ENCODE assay signal across 29 cellular contexts in genomic region chr5:54986269-54986654, GRCh38. TPM values are rescaled to one million over a fixed set of nuclear protein-coding genes. Genes with fewer than 3 reads are reported as not detected.
DNase-seq lines count a peak whose midpoint lies in the region; ATAC-seq, FAIRE-seq and TF ChIP-seq lines count a peak whose summit lies in the region.
"Had no signal": no experiment of that assay in that cellular context is flagged by ENCODE, and none has a peak within 500 bp of the region (broad histone marks: within the 10 kb centered on the region; RNA-seq: fewer than 3 reads in every experiment).

No MANE protein-coding gene starts in this region.

- peaks cover 11% of the 10 kb centered on the region for H3K27me3 Mint-ChIP-seq in GM23338 (ENCODE audit: insufficient read depth, low read depth, poor library complexity)

- dilution Hi-C loops in keratinocyte (cut with MboI; ENCODE audit: extremely low pct_ligation_motif_present, low sequenced_read_pairs) = no loop called here

- no peaks in the 10 kb centered on the region for H3K27me3 ChIP-seq in GM23338 (ENCODE audit: insufficient read depth)
- peaks cover 3% of the 10 kb centered on the region for H3K27me3 ChIP-seq in keratinocyte (ENCODE audit: control insufficient read depth, extremely low read depth, insufficient read depth, low read length)
- peaks cover 16% of the 10 kb centered on the region for H3K27me3 ChIP-seq in smooth muscle cell (ENCODE audit: low read depth)
- H3K27me3 ChIP-seq: ovary had no signal

- H3K79me2 ChIP-seq in GM23338 (replicated peaks; ENCODE audit: insufficient read depth) = no peaks in the 10 kb centered on the region
- H3K79me2 ChIP-seq in keratinocyte (ENCODE audit: control insufficient read depth, insufficient read depth, low read length) = no peaks in the 10 kb centered on the region
- H3K79me2 ChIP-seq in smooth muscle cell (ENCODE audit: low read depth) = no peaks in the 10 kb centered on the region

- no peaks in the 10 kb centered on the region for H3K9me1 ChIP-seq in keratinocyte (ENCODE audit: control insufficient read depth, extremely low read depth, insufficient read depth, low read length)

- WGBS in smooth muscle cell (ENCODE audit: low lambda C conversion rate) = 66% methylated on average over 5 of the region's 5 CpGs

- no peak for TF ChIP-seq POLR2A in GM12892 (IDR thresholded peaks at IDR 0.05; ENCODE audit: low read depth, low read length)

- H2AFZ ChIP-seq in GM23338 (no peak overlapping the region), keratinocyte (ENCODE audit: control insufficient read depth, low read length) (no peak overlapping the region), smooth muscle cell (ENCODE audit: low read depth) (peak overlapping the region; percentile 10)

- H3K4me3 Mint-ChIP-seq in GM23338 = no peak overlapping the region
- H3K4me3 Mint-ChIP-seq: activated naive CD8-positive, alpha-beta T cell treated with anti-CD3 and anti-CD28 coated beads, Interleukin-2, amount 50 U/mL, for 24 hours had no signal

- H3K4me2 ChIP-seq in GM23338 (0 out of 2 replicates have a peak overlapping the region, but pooled peaks have one; percentile 7), keratinocyte (ENCODE audit: control insufficient read depth, extremely low read depth, insufficient read depth, low read depth, low read length) (peak overlapping the region; percentile 82), smooth muscle cell (peak overlapping the region; percentile 79)

- H3K4me1 ChIP-seq in GM23338 (ENCODE audit: insufficient read depth) (peaks cover 45% of the 10 kb centered on the region), keratinocyte (ENCODE audit: control insufficient read depth, extremely low read depth, insufficient read depth, low read length) (peaks cover 29% of the 10 kb centered on the region), smooth muscle cell (ENCODE audit: low read depth) (no peaks in the 10 kb centered on the region)

- FAIRE-seq in keratinocyte (lab: Jason Lieb, UNC) = no peak
- FAIRE-seq in GM12892 (lab: Jason Lieb, UNC) = no peak
- FAIRE-seq: D721Med, G401.6, GM19239, islet of Langerhans had no signal

- H3F3A ChIP-seq in GM23338 (replicated peaks; ENCODE audit: low read depth) (no peaks in the 10 kb centered on the region), smooth muscle cell (ENCODE audit: low read depth) (no peaks in the 10 kb centered on the region)

- TF ChIP-seq CTCF in GM23338 (conservative IDR thresholded peaks at IDR 0.05; ENCODE audit: low read depth in 2 of 2) (no peak), keratinocyte (optimal IDR thresholded peaks at IDR 0.05 in 1 of 3, IDR thresholded peaks at IDR 0.05 in 1 of 3, conservative IDR thresholded peaks at IDR 0.05 in 1 of 3; ENCODE audit: extremely low read depth in 1 of 3, insufficient read depth in 2 of 3, low read length in 3 of 3) (no peak), smooth muscle cell (IDR thresholded peaks at IDR 0.05; ENCODE audit: borderline replicate concordance, insufficient read depth, poor library complexity, severe bottlenecking) (no peak)

- no peaks in the 10 kb centered on the region for H3K36me3 ChIP-seq in GM23338 (ENCODE audit: insufficient read depth)
- H3K36me3 ChIP-seq in keratinocyte (ENCODE audit: control insufficient read depth in 2 of 2, extremely low read depth in 1 of 2, insufficient read depth in 2 of 2, low read length in 2 of 2) = no peaks in the 10 kb centered on the region
- no peaks in the 10 kb centered on the region for H3K36me3 ChIP-seq in smooth muscle cell (ENCODE audit: low read depth)
- H3K36me3 ChIP-seq: ovary, spleen, upper lobe of right lung had no signal

- no peaks in the 10 kb centered on the region for H3K9me3 Mint-ChIP-seq in GM23338
- H3K9me3 Mint-ChIP-seq: activated naive CD8-positive, alpha-beta T cell treated with anti-CD3 and anti-CD28 coated beads, Interleukin-2, amount 50 U/mL, for 24 hours; naive thymus-derived CD8-positive, alpha-beta T cell had no signal

- ATAC-seq in GM23338 (no peak), SK-N-SH treated with all-trans-retinoic acid at 6 μM for 48 hours (peak; percentile 24; the same call in 2 of the 3 replicates), HG03159 (IDR thresholded peaks at IDR 0.05; ENCODE audit: unreplicated experiment) (no peak)
- ATAC-seq: activated naive CD8-positive, alpha-beta T cell treated with anti-CD3 and anti-CD28 coated beads, Interleukin-2, amount 50 U/mL, for 24 hours; naive thymus-derived CD8-positive, alpha-beta T cell had no signal

- H3K9me3 ChIP-seq in keratinocyte (ENCODE audit: control insufficient read depth, low read depth, low read length) = no peaks in the 10 kb centered on the region
- H3K9me3 ChIP-seq in smooth muscle cell (replicated peaks; ENCODE audit: low read depth) = no peaks in the 10 kb centered on the region
- H3K9me3 ChIP-seq: ovary, spleen, upper lobe of right lung had no signal

- peaks cover 9% of the 10 kb centered on the region for H3K9me2 ChIP-seq in GM23338 (ENCODE audit: insufficient read depth)

- H4K20me1 ChIP-seq in GM23338 (replicated peaks; ENCODE audit: insufficient read depth) (no peaks in the 10 kb centered on the region), keratinocyte (ENCODE audit: control insufficient read depth, extremely low read depth, insufficient read depth, low read length) (no peaks in the 10 kb centered on the region), smooth muscle cell (ENCODE audit: low read depth) (no peaks in the 10 kb centered on the region)

- H3K27ac Mint-ChIP-seq in GM23338 = no peak overlapping the region
- H3K27ac Mint-ChIP-seq: activated naive CD8-positive, alpha-beta T cell treated with anti-CD3 and anti-CD28 coated beads, Interleukin-2, amount 50 U/mL, for 24 hours; CD4-positive, CD25-positive, alpha-beta regulatory T cell had no signal

- H3K4me3 ChIP-seq in GM23338 = no peak overlapping the region
- no peak overlapping the region for H3K4me3 ChIP-seq in keratinocyte (ENCODE audit: control insufficient read depth in 2 of 3, extremely low read depth in 1 of 3, insufficient read depth in 2 of 3, low read depth in 1 of 3, low read length in 3 of 3)
- H3K4me3 ChIP-seq in smooth muscle cell = no peak overlapping the region
- H3K4me3 ChIP-seq: ovary, SK-N-MC, spleen, upper lobe of right lung had no signal

- peaks cover 45% of the 10 kb centered on the region for H3K4me1 Mint-ChIP-seq in GM23338

- H3K9ac ChIP-seq in keratinocyte (ENCODE audit: control insufficient read depth, extremely low read depth, insufficient read depth, low read length) = no peak overlapping the region
- H3K9ac ChIP-seq in smooth muscle cell (ENCODE audit: low read depth) = peak overlapping the region; percentile 15

- H3K36me3 Mint-ChIP-seq in GM23338 (ENCODE audit: low read depth) = no peaks in the 10 kb centered on the region
- H3K36me3 Mint-ChIP-seq: CD4-positive, CD25-positive, alpha-beta regulatory T cell; naive thymus-derived CD8-positive, alpha-beta T cell had no signal

- DNase-seq in GM23338 (ENCODE audit: low spot score) (no peak), keratinocyte (ENCODE audit: low read depth, low spot score) (no peak), smooth muscle cell (lab: John Stamatoyannopoulos, UW; ENCODE audit: unreplicated experiment) (no peak), GM12892 (ENCODE audit: insufficient read length) (no peak)
- no peak for DNase-seq in NK-92 treated with Interleukin-12 subunit alpha and Interleukin-12 subunit beta, amount 100 ng/mL, for 24 hours (lab: John Stamatoyannopoulos, UW)
- DNase-seq: activated CD4-positive, alpha-beta T cell treated with anti-CD3 and anti-CD28 coated beads for 4 hours; activated CD8-positive, alpha-beta memory T cell treated with anti-CD3 and anti-CD28 coated beads for 24 hours; activated gamma-delta T cell treated with Interleukin-2 at 50 U/mL for 16 hours; activated naive CD8-positive, alpha-beta T cell treated with anti-CD3 and anti-CD28 coated beads, Interleukin-2, amount 50 U/mL, for 24 hours; activated T-cell treated with anti-CD3 and anti-CD28 coated beads, Interleukin-2, amount 50 U/mL, for 1 hour; CD4-positive, CD25-positive, alpha-beta regulatory T cell; cerebellar nuclear complex; dorsolateral prefrontal cortex; naive thymus-derived CD8-positive, alpha-beta T cell; NCI-H1092 treated with DMSO at 0.1 percent for 48 hours; NCI-H69; ovary; spleen; T-helper 2 cell; upper lobe of right lung had no signal

- H3K27ac ChIP-seq in GM23338 (ENCODE audit: low read depth) (no peak overlapping the region), keratinocyte (ENCODE audit: control insufficient read depth, insufficient read depth, low read length) (no peak overlapping the region), smooth muscle cell (ENCODE audit: low read depth) (no peak overlapping the region)
- H3K27ac ChIP-seq: dorsolateral prefrontal cortex, ovary, SK-N-MC, spleen, upper lobe of right lung had no signal

TF ChIP-seq in GM23338, 12 proteins besides CTCF, POLR2A, EP300 and RAD21 (continues in another document):
- TF ChIP-seq EZH2phosphoT487 (IDR thresholded peaks at IDR 0.05; ENCODE audit: unreplicated experiment) = no peak

TF ChIP-seq in SK-N-SH treated with all-trans-retinoic acid at 6 μM for 48 hours, 23 proteins besides CTCF, POLR2A, EP300 and RAD21 (continues in another document):
- TF ChIP-seq ESRRG (CRISPR knock-in tag; IDR thresholded peaks at IDR 0.05) = no peak

RNA-seq across cellular contexts. Expression of gene ESM1, which starts 0.9 kb away (rescaled TPM):
- total RNA-seq in GM23338 (2014; rRNA removed; shearing (Covaris generic)) = 0.14 TPM in 1 of 2 replicates, not detected in the other
- polyA plus RNA-seq in GM23338 (2016; fragmentation: Nextera tagmentation; extraction: Ambion mirVana) = not detected in 2 replicates
- 0.07 TPM in 1 of 3 replicates, not detected in the others for polyA plus RNA-seq in keratinocyte
- 0.66 TPM for polyA plus RNA-seq in keratinocyte (2011; ENCODE audit: low read depth)
- not detected in 2 replicates for polyA plus RNA-seq in keratinocyte (2011; cell fraction: cytosol; rRNA removed)
- 0.23 TPM in 1 of 2 replicates, not detected in the other for polyA plus RNA-seq in keratinocyte (2011; cell fraction: nucleus; rRNA removed)
- polyA plus RNA-seq in keratinocyte (2012; ENCODE audit: low replicate concordance) = not detected in 2 replicates
- polyA minus RNA-seq in keratinocyte = not detected in 3 replicates
- polyA minus RNA-seq in keratinocyte (2011; cell fraction: cytosol; rRNA and poly(A)+ RNA removed) = not detected
- not detected in 2 replicates for polyA minus RNA-seq in keratinocyte (2011; cell fraction: nucleus; rRNA and poly(A)+ RNA removed)
- 0.27 TPM in 1 of 2 replicates, not detected in the other for total RNA-seq in smooth muscle cell
- not detected in 2 replicates for polyA plus RNA-seq in smooth muscle cell
- not detected for polyA plus RNA-seq in GM12892 (2012; ENCODE audit: missing spikeins)
- total RNA-seq: naive thymus-derived CD8-positive, alpha-beta T cell; subcutaneous adipose tissue had no signal

RNA-seq across cellular contexts. Expression of gene GZMK, which starts 37.8 kb away (rescaled TPM):
- total RNA-seq in GM23338 (2014; rRNA removed; shearing (Covaris generic)) = not detected in 2 replicates
- polyA plus RNA-seq in GM23338 (2016; fragmentation: Nextera tagmentation; extraction: Ambion mirVana) (not detected in 2 replicates), keratinocyte (not detected in 3 replicates), smooth muscle cell (not detected in 2 replicates)
- not detected for polyA plus RNA-seq in keratinocyte (2011; ENCODE audit: low read depth)
- polyA plus RNA-seq in keratinocyte (2011; cell fraction: cytosol; rRNA removed) = not detected in 2 replicates
- polyA plus RNA-seq in keratinocyte (2011; cell fraction: nucleus; rRNA removed) = not detected in 2 replicates
- not detected in 2 replicates for polyA plus RNA-seq in keratinocyte (2012; ENCODE audit: low replicate concordance)
- polyA minus RNA-seq in keratinocyte = not detected in 3 replicates
- polyA minus RNA-seq in keratinocyte (2011; cell fraction: cytosol; rRNA and poly(A)+ RNA removed) = not detected
- polyA minus RNA-seq in keratinocyte (2011; cell fraction: nucleus; rRNA and poly(A)+ RNA removed) = not detected in 2 replicates
- total RNA-seq in smooth muscle cell = not detected in 2 replicates
- not detected for polyA plus RNA-seq in GM12892 (2012; ENCODE audit: missing spikeins)
- total RNA-seq: RPMI7951 had no signal

Comparison
In these comparisons a context has a peak if more than half of its experiments do, and no peak if none do; other contexts are left out.
1. H3K4me2 ChIP-seq: peak in every context shown above with its lines; median percentile 82 in keratinocyte; 79 in smooth muscle cell; 7 in GM23338.